Comparison of ENCODE assay signal across 1 cellular context in genomic region chr11:115098037-115098436, GRCh38.
TF ChIP-seq lines count a peak whose summit lies in the region.

No MANE protein-coding gene starts in this region.

TF ChIP-seq in neural cell, 6 proteins besides CTCF, POLR2A, EP300 and RAD21 (continued from another document):
- TF ChIP-seq MXI1 (conservative IDR thresholded peaks at IDR 0.05; ENCODE audit: poor library complexity, severe bottlenecking) (no peak), REST (IDR thresholded peaks at IDR 0.05; ENCODE audit: borderline replicate concordance) (no peak)
